Comparison of ENCODE assay signal across 14 cellular contexts in genomic region chr2:85291425-85292023, GRCh38. TPM values are rescaled to one million over a fixed set of nuclear protein-coding genes. Genes with fewer than 3 reads are reported as not detected.
DNase-seq lines count a peak whose midpoint lies in the region; ATAC-seq and TF ChIP-seq lines count a peak whose summit lies in the region.
"Had no signal": no experiment of that assay in that cellular context is flagged by ENCODE, and none has a peak within 500 bp of the region (broad histone marks: within the 10 kb centered on the region; RNA-seq: fewer than 3 reads in every experiment).

No MANE protein-coding gene starts in this region.

- TF ChIP-seq POLR2A in right lobe of liver (IDR thresholded peaks at IDR 0.05), result no peak

- H3K4me2 ChIP-seq in BLaER1 treated with 17β-estradiol and CSF1 and Interleukin-3, amounts not matched to agents 10 nM and 100 nM, result peak overlapping the region; percentile 24 to 63 (median 36); a peak in 17 of 22 replicates

- no peaks in the 10 kb centered on the region for H4K20me1 ChIP-seq in BLaER1 treated with 17β-estradiol and CSF1 and Interleukin-3, amounts not matched to agents 10 nM and 100 nM

- no peaks in the 10 kb centered on the region for H3K36me3 ChIP-seq in BLaER1 treated with 17β-estradiol and CSF1 and Interleukin-3, amounts not matched to agents 10 nM and 100 nM
- H3K36me3 ChIP-seq in right lobe of liver, result no peaks in the 10 kb centered on the region

- peak; percentile 57 for DNase-seq in activated CD8-positive, alpha-beta T cell treated with anti-CD3 and anti-CD28 coated beads, Interleukin-2, amount 10 ng/mL, durations not matched to agents 7 days and 5 days
- DNase-seq in right lobe of liver, result no peak
- no peak for DNase-seq in MCF 10A (ENCODE audit: unreplicated experiment)
- no peak for DNase-seq in GM20000 (ENCODE audit: low spot score)
- DNase-seq in NCI-H2107 (lab: John Stamatoyannopoulos, UW), result no peak
- DNase-seq in caudate nucleus (lab: John Stamatoyannopoulos, UW), result no peak
- DNase-seq: activated effector memory CD4-positive, alpha-beta T cell treated with Interleukin-2 at 50 U/mL for 16 hours; COR-L47; dermis blood vessel endothelial cell; hippocampal formation; NCI-H1694 treated with DMSO at 0.1 percent for 48 hours had no signal

- no peaks in the 10 kb centered on the region for H3K27me3 Mint-ChIP-seq in activated CD8-positive, alpha-beta T cell treated with anti-CD3 and anti-CD28 coated beads, Interleukin-2, amount 10 ng/mL, durations not matched to agents 7 days and 5 days (ENCODE audit: low read depth)
- H3K27me3 Mint-ChIP-seq in MCF 10A (ENCODE audit: insufficient read depth, unreplicated experiment), result no peaks in the 10 kb centered on the region

- peaks cover 7 to 42% (median 19%) of the 10 kb centered on the region in 10 experiments; a peak in 19 of 20 replicates for H3K4me1 ChIP-seq in BLaER1 treated with 17β-estradiol and CSF1 and Interleukin-3, amounts not matched to agents 10 nM and 100 nM
- no peaks in the 10 kb centered on the region for H3K4me1 ChIP-seq in right lobe of liver

- peak overlapping the region; percentile 66 for H3K27ac Mint-ChIP-seq in activated CD8-positive, alpha-beta T cell treated with anti-CD3 and anti-CD28 coated beads, Interleukin-2, amount 10 ng/mL, durations not matched to agents 7 days and 5 days
- no peak overlapping the region for H3K27ac Mint-ChIP-seq in MCF 10A (ENCODE audit: low read depth, unreplicated experiment)

- H3K36me3 Mint-ChIP-seq in activated CD8-positive, alpha-beta T cell treated with anti-CD3 and anti-CD28 coated beads, Interleukin-2, amount 10 ng/mL, durations not matched to agents 7 days and 5 days (ENCODE audit: low read depth), result no peaks in the 10 kb centered on the region
- peaks cover 7% of the 10 kb centered on the region for H3K36me3 Mint-ChIP-seq in MCF 10A (ENCODE audit: insufficient read depth, unreplicated experiment)

- H3K27me3 ChIP-seq in BLaER1 treated with 17β-estradiol and CSF1 and Interleukin-3, amounts not matched to agents 10 nM and 100 nM, result no peaks in the 10 kb centered on the region
- no peaks in the 10 kb centered on the region for H3K27me3 ChIP-seq in right lobe of liver

- intact Hi-C loops in right lobe of liver (cut with DNase I), result no loop called here
- intact Hi-C loops in MCF 10A (cut with micrococcal nuclease), result loop anchor here (10.0 kb wide), 1 partner anchor 797 kb away; no protein-coding TSS in a partner anchor

- no TSS peak for BruUV-seq in MCF 10A (replicated peaks; lab: Mats Ljungman, UMichigan)

- H3K9ac ChIP-seq in BLaER1 treated with 17β-estradiol and CSF1 and Interleukin-3, amounts not matched to agents 10 nM and 100 nM, result no peak overlapping the region

- POLR2A ChIA-PET in activated CD8-positive, alpha-beta T cell treated with anti-CD3 and anti-CD28 coated beads, Interleukin-2, amount 10 ng/mL, durations not matched to agents 7 days and 5 days (lab: Charles Lee), result interaction anchor here (1.1 to 1.3 kb wide), 2 partner anchors 33 to 36 kb away, joined by 3 to 5 read pairs; partner anchors contain the start of gene TGOLN2
- POLR2A ChIA-PET in MCF 10A (lab: Yijun Ruan, JAX), result interaction anchor here (1.6 kb wide), 1 partner anchor 20 kb away, joined by 4 read pairs; no protein-coding TSS in a partner anchor

- H3K27ac ChIP-seq in BLaER1 treated with 17β-estradiol and CSF1 and Interleukin-3, amounts not matched to agents 10 nM and 100 nM, result peak overlapping the region in 2 of 11 experiments; percentile 15 to 32; a peak in 3 of 22 replicates
- H3K27ac ChIP-seq in right lobe of liver, result peak overlapping the region; percentile 21 to 77 (median 41)
- H3K27ac ChIP-seq in caudate nucleus (ENCODE audit: low read depth, low read length), result no peak overlapping the region
- H3K27ac ChIP-seq: HL-60 had no signal

- CTCF ChIA-PET in activated CD8-positive, alpha-beta T cell treated with anti-CD3 and anti-CD28 coated beads, Interleukin-2, amount 10 ng/mL, durations not matched to agents 7 days and 5 days (lab: Charles Lee), result interaction anchor here (2.1 to 8.6 kb wide), 3 partner anchors 9 to 225 kb away, joined by 8 to 83 read pairs (median 9); no protein-coding TSS in a partner anchor
- CTCF ChIA-PET in MCF 10A (lab: Yijun Ruan, JAX), result interaction anchor here (0.6 to 13.0 kb wide), 5 partner anchors 6 to 289 kb away, joined by 3 to 295 read pairs (median 163); no protein-coding TSS in a partner anchor

- peak overlapping the region; percentile 3 for H3K4me3 Mint-ChIP-seq in activated CD8-positive, alpha-beta T cell treated with anti-CD3 and anti-CD28 coated beads, Interleukin-2, amount 10 ng/mL, durations not matched to agents 7 days and 5 days
- H3K4me3 Mint-ChIP-seq in MCF 10A (ENCODE audit: unreplicated experiment), result no peak overlapping the region

- peaks cover 17% of the 10 kb centered on the region for H3K4me1 Mint-ChIP-seq in activated CD8-positive, alpha-beta T cell treated with anti-CD3 and anti-CD28 coated beads, Interleukin-2, amount 10 ng/mL, durations not matched to agents 7 days and 5 days (ENCODE audit: low read depth)
- H3K4me1 Mint-ChIP-seq in MCF 10A (ENCODE audit: insufficient read depth, unreplicated experiment), result peaks cover 31% of the 10 kb centered on the region

- no peaks in the 10 kb centered on the region for H3K9me3 ChIP-seq in BLaER1 treated with 17β-estradiol and CSF1 and Interleukin-3, amounts not matched to agents 10 nM and 100 nM (replicated peaks in 1 of 11)
- no peaks in the 10 kb centered on the region for H3K9me3 ChIP-seq in right lobe of liver

- WGBS in right lobe of liver (ENCODE audit: insufficient coverage, low coverage, low lambda C conversion rate, missing lambda C conversion rate), result 43% methylated on average over 4 of the region's 4 CpGs

- ATAC-seq in GM21423 (IDR thresholded peaks at IDR 0.05; ENCODE audit: unreplicated experiment) (peak; percentile 55), right lobe of liver (peak; percentile 52 to 72 (median 66))
- ATAC-seq in activated CD8-positive, alpha-beta T cell treated with anti-CD3 and anti-CD28 coated beads, Interleukin-2, amount 10 ng/mL, durations not matched to agents 7 days and 5 days, result peak; percentile 65

- H3K4me3 ChIP-seq in BLaER1 treated with 17β-estradiol and CSF1 and Interleukin-3, amounts not matched to agents 10 nM and 100 nM, result 0 out of 20 replicates have a peak overlapping the region, but pooled peaks of 1 of the 10 experiments have one; percentile 6
- H3K4me3 ChIP-seq in right lobe of liver, result peak overlapping the region in 1 of 3 donors; percentile 22

- TF ChIP-seq CTCF in right lobe of liver (IDR thresholded peaks at IDR 0.05) (no peak), MCF 10A (IDR thresholded peaks at IDR 0.05; ENCODE audit: unreplicated experiment) (no peak), GM20000 (IDR thresholded peaks at IDR 0.05; ENCODE audit: extremely low read depth, missing control alignments) (no peak)

- no peaks in the 10 kb centered on the region for H3K9me3 Mint-ChIP-seq in activated CD8-positive, alpha-beta T cell treated with anti-CD3 and anti-CD28 coated beads, Interleukin-2, amount 10 ng/mL, durations not matched to agents 7 days and 5 days (ENCODE audit: insufficient read depth)
- no peaks in the 10 kb centered on the region for H3K9me3 Mint-ChIP-seq in MCF 10A (ENCODE audit: unreplicated experiment)

RNA-seq across cellular contexts. Expression of gene TGOLN2, which starts 36.3 kb away (rescaled TPM):
- 100 to 1,000 TPM; 100 to 102 TPM for total RNA-seq in activated CD8-positive, alpha-beta T cell treated with anti-CD3 and anti-CD28 coated beads, Interleukin-2, amount 10 ng/mL, durations not matched to agents 7 days and 5 days
- total RNA-seq in right lobe of liver (100 to 1,000 TPM in 5 of 6 experiments, 10 to 100 TPM in 1; 85.7 to 153 (median 121) TPM), MCF 10A (2022) (62.9 and 65.5 TPM in 2 replicates)
